In the genomic region with DNA sequence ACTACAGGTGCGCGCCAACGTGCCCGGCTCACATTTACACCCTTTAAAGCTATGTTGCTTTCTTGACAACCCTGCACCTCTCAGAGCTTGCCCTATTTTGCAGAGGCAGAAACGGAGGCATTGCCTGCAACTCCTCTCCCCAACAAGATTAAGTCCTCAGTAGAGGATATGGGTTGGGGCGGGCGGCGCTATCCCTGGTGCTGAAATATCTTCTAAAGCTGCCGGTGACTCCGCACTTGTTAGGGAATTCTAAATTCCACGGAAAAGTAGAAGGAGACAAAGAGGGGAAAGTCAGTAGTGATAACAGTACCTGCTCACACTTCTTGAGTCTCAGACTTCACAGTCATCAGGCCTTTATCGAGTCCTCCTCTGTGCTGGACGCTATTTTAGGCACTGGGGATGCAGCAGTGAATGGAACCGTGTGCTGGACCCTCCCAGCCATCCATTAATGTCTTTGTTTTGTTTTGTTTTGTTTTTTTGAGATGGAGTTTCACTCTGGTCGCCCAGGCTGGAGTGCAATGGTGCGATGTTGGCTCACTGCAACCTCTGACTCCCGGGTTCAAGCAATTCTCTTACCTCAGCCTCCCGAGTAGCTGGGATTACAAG, we compare ENCODE assay signal across 1 cellular context.
TF ChIP-seq lines count a peak whose summit lies in the region.

No MANE protein-coding gene starts in this region.

TF ChIP-seq in K562, 482 proteins besides CTCF, POLR2A, EP300 and RAD21 (continues in another document):
- TF ChIP-seq MECOM (CRISPR knock-in tag; IDR thresholded peaks at IDR 0.05) (0 out of 2 replicates have a peak, but pooled peaks have one; percentile 7), ZNF232 (CRISPR knock-in tag; IDR thresholded peaks at IDR 0.05) (peak; percentile 79), PCBP1 (IDR thresholded peaks at IDR 0.05; ENCODE audit: low read depth, low read length, poor library complexity, severe bottlenecking) (no peak), PRMT5 (CRISPR knock-in tag; IDR thresholded peaks at IDR 0.05) (0 out of 2 replicates have a peak, but pooled peaks have one; percentile 68), ZNF668 (CRISPR knock-in tag; IDR thresholded peaks at IDR 0.05) (no peak), NCOA1 (IDR thresholded peaks at IDR 0.05; ENCODE audit: low read depth) (peak; percentile 73; the same call in 1 of the 2 replicates), ZNF644 (tag; IDR thresholded peaks at IDR 0.05; ENCODE audit: low read depth) (peak; percentile 64; the same call in 1 of the 2 replicates), MYNN (IDR thresholded peaks at IDR 0.05) (no peak), MYNN (CRISPR knock-in tag; IDR thresholded peaks at IDR 0.05) (no peak), KLF13 (tag; IDR thresholded peaks at IDR 0.05; ENCODE audit: borderline replicate concordance, low read depth) (no peak), CXXC5 (CRISPR knock-in tag; IDR thresholded peaks at IDR 0.05) (peak; percentile 66), HSF4 (CRISPR knock-in tag; IDR thresholded peaks at IDR 0.05; ENCODE audit: borderline replicate concordance) (no peak), HMGN3 (IDR thresholded peaks at IDR 0.05; ENCODE audit: borderline replicate concordance, extremely low read depth, insufficient read length, low read depth, low read length) (no peak), ZNF589 (CRISPR knock-in tag; IDR thresholded peaks at IDR 0.05; ENCODE audit: low read depth) (no peak), TEAD1 (CRISPR knock-in tag; IDR thresholded peaks at IDR 0.05) (0 out of 4 replicates have a peak, but pooled peaks of 1 of the 2 experiments have one; percentile 31), MED1 (CRISPR knock-in tag; IDR thresholded peaks at IDR 0.05; ENCODE audit: borderline replicate concordance) (no peak), ZNF766 (CRISPR knock-in tag; conservative IDR thresholded peaks at IDR 0.05) (peak; percentile 93), PTTG1 (tag; IDR thresholded peaks at IDR 0.05; ENCODE audit: low read depth) (peak; percentile 36; the same call in 1 of the 2 replicates), BRCA1 (IDR thresholded peaks at IDR 0.05) (no peak), BRCA1 (CRISPR knock-in tag; IDR thresholded peaks at IDR 0.05) (no peak), EHMT2 (IDR thresholded peaks at IDR 0.05) (peak; percentile 99), XRCC5 (IDR thresholded peaks at IDR 0.05; ENCODE audit: low read depth, low read length) (peak; percentile 66; the same call in 1 of the 2 replicates), ZNF431 (CRISPR knock-in tag; IDR thresholded peaks at IDR 0.05) (0 out of 2 replicates have a peak, but pooled peaks have one; percentile 19), HCFC1 (IDR thresholded peaks at IDR 0.05; ENCODE audit: low read depth, low read length) (0 out of 2 replicates have a peak, but pooled peaks have one; percentile 28), ZNF561 (CRISPR knock-in tag; conservative IDR thresholded peaks at IDR 0.05) (no peak), MAZ (CRISPR knock-in tag; conservative IDR thresholded peaks at IDR 0.05 in 1 of 2, IDR thresholded peaks at IDR 0.05 in 1 of 2) (peak in 1 of 2 experiments; percentile 48; a peak in 1 of 4 replicates), GTF2F1 (IDR thresholded peaks at IDR 0.05; ENCODE audit: low read depth, low read length) (no peak), BACH1 (tag; IDR thresholded peaks at IDR 0.05) (peak; percentile 48; the same call in 1 of the 2 replicates), CSDE1 (IDR thresholded peaks at IDR 0.05) (no peak), HDAC2 (IDR thresholded peaks at IDR 0.05) (peak; percentile 84), NFE2 (IDR thresholded peaks at IDR 0.05; ENCODE audit: low read depth) (peak; percentile 24; the same call in 1 of the 2 replicates), DPF2 (IDR thresholded peaks at IDR 0.05) (no peak)
- TF ChIP-seq, protein P1, sequence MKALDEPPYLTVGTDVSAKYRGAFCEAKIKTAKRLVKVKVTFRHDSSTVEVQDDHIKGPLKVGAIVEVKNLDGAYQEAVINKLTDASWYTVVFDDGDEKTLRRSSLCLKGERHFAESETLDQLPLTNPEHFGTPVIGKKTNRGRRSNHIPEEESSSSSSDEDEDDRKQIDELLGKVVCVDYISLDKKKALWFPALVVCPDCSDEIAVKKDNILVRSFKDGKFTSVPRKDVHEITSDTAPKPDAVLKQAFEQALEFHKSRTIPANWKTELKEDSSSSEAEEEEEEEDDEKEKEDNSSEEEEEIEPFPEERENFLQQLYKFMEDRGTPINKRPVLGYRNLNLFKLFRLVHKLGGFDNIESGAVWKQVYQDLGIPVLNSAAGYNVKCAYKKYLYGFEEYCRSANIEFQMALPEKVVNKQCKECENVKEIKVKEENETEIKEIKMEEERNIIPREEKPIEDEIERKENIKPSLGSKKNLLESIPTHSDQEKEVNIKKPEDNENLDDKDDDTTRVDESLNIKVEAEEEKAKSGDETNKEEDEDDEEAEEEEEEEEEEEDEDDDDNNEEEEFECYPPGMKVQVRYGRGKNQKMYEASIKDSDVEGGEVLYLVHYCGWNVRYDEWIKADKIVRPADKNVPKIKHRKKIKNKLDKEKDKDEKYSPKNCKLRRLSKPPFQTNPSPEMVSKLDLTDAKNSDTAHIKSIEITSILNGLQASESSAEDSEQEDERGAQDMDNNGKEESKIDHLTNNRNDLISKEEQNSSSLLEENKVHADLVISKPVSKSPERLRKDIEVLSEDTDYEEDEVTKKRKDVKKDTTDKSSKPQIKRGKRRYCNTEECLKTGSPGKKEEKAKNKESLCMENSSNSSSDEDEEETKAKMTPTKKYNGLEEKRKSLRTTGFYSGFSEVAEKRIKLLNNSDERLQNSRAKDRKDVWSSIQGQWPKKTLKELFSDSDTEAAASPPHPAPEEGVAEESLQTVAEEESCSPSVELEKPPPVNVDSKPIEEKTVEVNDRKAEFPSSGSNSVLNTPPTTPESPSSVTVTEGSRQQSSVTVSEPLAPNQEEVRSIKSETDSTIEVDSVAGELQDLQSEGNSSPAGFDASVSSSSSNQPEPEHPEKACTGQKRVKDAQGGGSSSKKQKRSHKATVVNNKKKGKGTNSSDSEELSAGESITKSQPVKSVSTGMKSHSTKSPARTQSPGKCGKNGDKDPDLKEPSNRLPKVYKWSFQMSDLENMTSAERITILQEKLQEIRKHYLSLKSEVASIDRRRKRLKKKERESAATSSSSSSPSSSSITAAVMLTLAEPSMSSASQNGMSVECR (CRISPR knock-in tag; IDR thresholded peaks at IDR 0.05) = 0 out of 2 replicates have a peak, but pooled peaks have one; percentile 45
- TF ChIP-seq, protein P2, sequence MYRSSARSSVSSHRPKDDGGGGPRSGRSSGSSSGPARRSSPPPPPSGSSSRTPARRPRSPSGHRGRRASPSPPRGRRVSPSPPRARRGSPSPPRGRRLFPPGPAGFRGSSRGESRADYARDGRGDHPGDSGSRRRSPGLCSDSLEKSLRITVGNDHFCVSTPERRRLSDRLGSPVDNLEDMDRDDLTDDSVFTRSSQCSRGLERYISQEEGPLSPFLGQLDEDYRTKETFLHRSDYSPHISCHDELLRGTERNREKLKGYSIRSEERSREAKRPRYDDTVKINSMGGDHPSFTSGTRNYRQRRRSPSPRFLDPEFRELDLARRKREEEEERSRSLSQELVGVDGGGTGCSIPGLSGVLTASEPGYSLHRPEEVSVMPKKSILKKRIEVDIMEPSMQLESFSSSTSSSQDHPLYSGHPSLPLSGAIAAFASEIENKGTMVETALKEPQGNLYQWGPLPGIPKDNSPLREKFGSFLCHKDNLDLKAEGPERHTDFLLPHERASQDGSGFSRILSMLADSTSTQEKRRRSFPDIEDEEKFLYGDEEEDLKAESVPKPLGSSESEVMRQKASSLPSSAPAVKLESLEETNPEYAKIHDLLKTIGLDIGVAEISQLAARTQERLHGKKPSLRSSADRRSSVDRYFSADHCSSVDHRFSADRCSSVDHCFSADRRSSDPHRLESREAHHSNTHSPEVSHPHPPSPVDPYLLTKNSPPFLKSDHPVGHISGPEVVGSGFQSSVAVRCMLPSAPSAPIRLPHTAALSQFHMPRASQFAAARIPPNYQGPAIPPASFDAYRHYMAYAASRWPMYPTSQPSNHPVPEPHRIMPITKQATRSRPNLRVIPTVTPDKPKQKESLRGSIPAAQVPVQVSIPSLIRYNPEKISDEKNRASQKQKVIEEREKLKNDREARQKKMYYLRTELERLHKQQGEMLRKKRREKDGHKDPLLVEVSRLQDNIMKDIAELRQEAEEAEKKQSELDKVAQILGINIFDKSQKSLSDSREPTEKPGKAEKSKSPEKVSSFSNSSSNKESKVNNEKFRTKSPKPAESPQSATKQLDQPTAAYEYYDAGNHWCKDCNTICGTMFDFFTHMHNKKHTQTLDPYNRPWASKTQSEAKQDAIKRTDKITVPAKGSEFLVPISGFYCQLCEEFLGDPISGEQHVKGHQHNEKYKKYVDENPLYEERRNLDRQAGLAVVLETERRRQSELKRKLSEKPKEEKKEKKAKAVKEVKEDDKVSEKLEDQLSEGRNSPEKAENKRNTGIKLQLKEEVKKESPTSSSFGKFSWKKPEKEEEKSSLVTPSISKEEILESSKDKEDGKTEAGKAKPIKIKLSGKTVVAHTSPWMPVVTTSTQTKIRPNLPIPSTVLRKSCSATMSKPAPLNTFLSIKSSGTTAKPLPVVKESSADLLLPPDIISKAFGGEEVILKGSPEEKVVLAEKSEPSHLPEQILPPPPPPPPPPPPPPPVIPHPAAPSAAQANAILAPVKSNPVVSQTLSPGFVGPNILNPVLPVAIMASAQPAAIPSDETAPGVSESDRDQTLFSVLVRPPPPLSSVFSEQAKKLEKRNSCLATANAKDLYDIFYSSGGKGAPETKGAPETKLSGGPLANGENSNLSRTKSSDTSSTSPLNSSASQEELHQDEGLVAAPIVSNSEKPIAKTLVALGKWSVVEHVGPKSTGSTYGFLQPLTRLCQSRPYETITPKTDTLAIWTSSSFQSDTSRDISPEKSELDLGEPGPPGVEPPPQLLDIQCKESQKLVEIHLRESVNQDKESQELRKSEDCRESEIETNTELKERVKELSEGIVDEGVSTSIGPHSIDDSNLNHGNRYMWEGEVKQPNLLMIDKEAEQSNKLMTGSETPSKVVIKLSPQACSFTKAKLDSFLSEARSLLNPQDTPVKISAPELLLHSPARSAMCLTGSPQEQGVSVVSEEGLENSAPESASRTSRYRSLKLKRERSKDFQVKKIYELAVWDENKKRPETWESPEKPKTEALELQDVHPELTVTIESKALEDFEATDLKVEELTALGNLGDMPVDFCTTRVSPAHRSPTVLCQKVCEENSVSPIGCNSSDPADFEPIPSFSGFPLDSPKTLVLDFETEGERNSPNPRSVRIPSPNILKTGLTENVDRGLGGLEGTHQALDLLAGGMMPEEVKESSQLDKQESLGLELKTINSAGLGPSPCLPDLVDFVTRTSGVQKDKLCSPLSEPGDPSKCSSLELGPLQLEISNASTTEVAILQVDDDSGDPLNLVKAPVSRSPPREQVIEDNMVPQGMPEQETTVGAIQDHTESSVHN (IDR thresholded peaks at IDR 0.05; ENCODE audit: borderline replicate concordance in 1 of 2, low read depth in 1 of 2) = no peak
- TF ChIP-seq, protein P3, sequence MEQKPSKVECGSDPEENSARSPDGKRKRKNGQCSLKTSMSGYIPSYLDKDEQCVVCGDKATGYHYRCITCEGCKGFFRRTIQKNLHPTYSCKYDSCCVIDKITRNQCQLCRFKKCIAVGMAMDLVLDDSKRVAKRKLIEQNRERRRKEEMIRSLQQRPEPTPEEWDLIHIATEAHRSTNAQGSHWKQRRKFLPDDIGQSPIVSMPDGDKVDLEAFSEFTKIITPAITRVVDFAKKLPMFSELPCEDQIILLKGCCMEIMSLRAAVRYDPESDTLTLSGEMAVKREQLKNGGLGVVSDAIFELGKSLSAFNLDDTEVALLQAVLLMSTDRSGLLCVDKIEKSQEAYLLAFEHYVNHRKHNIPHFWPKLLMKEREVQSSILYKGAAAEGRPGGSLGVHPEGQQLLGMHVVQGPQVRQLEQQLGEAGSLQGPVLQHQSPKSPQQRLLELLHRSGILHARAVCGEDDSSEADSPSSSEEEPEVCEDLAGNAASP (IDR thresholded peaks at IDR 0.05) = no peak
- TF ChIP-seq, protein P4, sequence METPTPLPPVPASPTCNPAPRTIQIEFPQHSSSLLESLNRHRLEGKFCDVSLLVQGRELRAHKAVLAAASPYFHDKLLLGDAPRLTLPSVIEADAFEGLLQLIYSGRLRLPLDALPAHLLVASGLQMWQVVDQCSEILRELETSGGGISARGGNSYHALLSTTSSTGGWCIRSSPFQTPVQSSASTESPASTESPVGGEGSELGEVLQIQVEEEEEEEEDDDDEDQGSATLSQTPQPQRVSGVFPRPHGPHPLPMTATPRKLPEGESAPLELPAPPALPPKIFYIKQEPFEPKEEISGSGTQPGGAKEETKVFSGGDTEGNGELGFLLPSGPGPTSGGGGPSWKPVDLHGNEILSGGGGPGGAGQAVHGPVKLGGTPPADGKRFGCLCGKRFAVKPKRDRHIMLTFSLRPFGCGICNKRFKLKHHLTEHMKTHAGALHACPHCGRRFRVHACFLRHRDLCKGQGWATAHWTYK (CRISPR knock-in tag; IDR thresholded peaks at IDR 0.05) = no peak
- TF ChIP-seq, protein P5, sequence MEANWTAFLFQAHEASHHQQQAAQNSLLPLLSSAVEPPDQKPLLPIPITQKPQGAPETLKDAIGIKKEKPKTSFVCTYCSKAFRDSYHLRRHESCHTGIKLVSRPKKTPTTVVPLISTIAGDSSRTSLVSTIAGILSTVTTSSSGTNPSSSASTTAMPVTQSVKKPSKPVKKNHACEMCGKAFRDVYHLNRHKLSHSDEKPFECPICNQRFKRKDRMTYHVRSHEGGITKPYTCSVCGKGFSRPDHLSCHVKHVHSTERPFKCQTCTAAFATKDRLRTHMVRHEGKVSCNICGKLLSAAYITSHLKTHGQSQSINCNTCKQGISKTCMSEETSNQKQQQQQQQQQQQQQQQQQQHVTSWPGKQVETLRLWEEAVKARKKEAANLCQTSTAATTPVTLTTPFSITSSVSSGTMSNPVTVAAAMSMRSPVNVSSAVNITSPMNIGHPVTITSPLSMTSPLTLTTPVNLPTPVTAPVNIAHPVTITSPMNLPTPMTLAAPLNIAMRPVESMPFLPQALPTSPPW (CRISPR knock-in tag; IDR thresholded peaks at IDR 0.05) = peak; percentile 54
- TF ChIP-seq, protein P6, sequence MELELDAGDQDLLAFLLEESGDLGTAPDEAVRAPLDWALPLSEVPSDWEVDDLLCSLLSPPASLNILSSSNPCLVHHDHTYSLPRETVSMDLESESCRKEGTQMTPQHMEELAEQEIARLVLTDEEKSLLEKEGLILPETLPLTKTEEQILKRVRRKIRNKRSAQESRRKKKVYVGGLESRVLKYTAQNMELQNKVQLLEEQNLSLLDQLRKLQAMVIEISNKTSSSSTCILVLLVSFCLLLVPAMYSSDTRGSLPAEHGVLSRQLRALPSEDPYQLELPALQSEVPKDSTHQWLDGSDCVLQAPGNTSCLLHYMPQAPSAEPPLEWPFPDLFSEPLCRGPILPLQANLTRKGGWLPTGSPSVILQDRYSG (tag; conservative IDR thresholded peaks at IDR 0.05; ENCODE audit: low read depth) = peak; percentile 83
- TF ChIP-seq, protein P7, sequence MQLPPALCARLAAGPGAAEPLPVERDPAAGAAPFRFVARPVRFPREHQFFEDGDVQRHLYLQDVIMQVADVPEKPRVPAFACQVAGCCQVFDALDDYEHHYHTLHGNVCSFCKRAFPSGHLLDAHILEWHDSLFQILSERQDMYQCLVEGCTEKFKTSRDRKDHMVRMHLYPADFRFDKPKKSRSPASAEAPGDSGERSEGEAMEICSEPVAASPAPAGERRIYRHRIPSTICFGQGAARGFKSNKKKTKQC (CRISPR knock-in tag; IDR thresholded peaks at IDR 0.05) = peak; percentile 92
